ENCODE assay signal across 1 cellular context in genomic region chr3:20073683-20074082, GRCh38.
TF ChIP-seq lines count a peak whose summit lies in the region.

No MANE protein-coding gene starts in this region.

TF ChIP-seq in GM23338, 12 proteins besides CTCF, POLR2A, EP300 and RAD21 (continued from another document):
- TF ChIP-seq ZNF462 (CRISPR knock-in tag; IDR thresholded peaks at IDR 0.05) (no peak), REST (IDR thresholded peaks at IDR 0.05; ENCODE audit: unreplicated experiment) (no peak)
